Comparison of ENCODE assay signal across 8 cellular contexts in genomic region chr16:88569985-88570690, GRCh38. TPM values are rescaled to one million over a fixed set of nuclear protein-coding genes. Genes with fewer than 3 reads are reported as not detected.
DNase-seq lines count a peak whose midpoint lies in the region; ATAC-seq and TF ChIP-seq lines count a peak whose summit lies in the region.

Gene ZC3H18 (plus strand): TSS chr16:88570403. CDS start chr16:88577124, 6,721 bp downstream.

- H3K4me3 Mint-ChIP-seq in activated naive CD4-positive, alpha-beta T cell treated with anti-CD3 and anti-CD28 coated beads, Interleukin-2, amount 50 U/mL, for 24 hours: peak within 1 kb of the TSS; percentile 90

- peak within 1 kb of the TSS; percentile 36 for H3K27ac ChIP-seq in temporal lobe (ENCODE audit: low read depth, low read length)

- peak within 1 kb of the TSS; percentile 92 for H3K27ac Mint-ChIP-seq in activated naive CD4-positive, alpha-beta T cell treated with anti-CD3 and anti-CD28 coated beads, Interleukin-2, amount 50 U/mL, for 24 hours

- peak; percentile 78 for ATAC-seq in HG02588 (IDR thresholded peaks at IDR 0.05; ENCODE audit: unreplicated experiment)
- peak; percentile 87 for ATAC-seq in SK-N-SH treated with all-trans-retinoic acid at 6 μM for 48 hours

- peaks cover 42% of the 10 kb centered on the region for H3K4me1 Mint-ChIP-seq in activated naive CD4-positive, alpha-beta T cell treated with anti-CD3 and anti-CD28 coated beads, Interleukin-2, amount 50 U/mL, for 24 hours

- H3K27me3 Mint-ChIP-seq in activated naive CD4-positive, alpha-beta T cell treated with anti-CD3 and anti-CD28 coated beads, Interleukin-2, amount 50 U/mL, for 24 hours: no peaks in the 10 kb centered on the region

- DNase-seq in GM04503 (ENCODE audit: low read depth): peak; percentile 60
- DNase-seq in NCI-H1092 treated with DMSO at 0.1 percent for 48 hours (lab: John Stamatoyannopoulos, UW): peak; percentile 96
- DNase-seq in glomerular endothelial cell (ENCODE audit: extremely low read depth, low read depth, low spot score): peak; percentile 34
- peak; percentile 90 for DNase-seq in occipital lobe (lab: John Stamatoyannopoulos, UW)

- H3K36me3 Mint-ChIP-seq in activated naive CD4-positive, alpha-beta T cell treated with anti-CD3 and anti-CD28 coated beads, Interleukin-2, amount 50 U/mL, for 24 hours: no peaks in the 10 kb centered on the region

- H3K9me3 Mint-ChIP-seq in activated naive CD4-positive, alpha-beta T cell treated with anti-CD3 and anti-CD28 coated beads, Interleukin-2, amount 50 U/mL, for 24 hours: no peaks in the 10 kb centered on the region

TF ChIP-seq in SK-N-SH treated with all-trans-retinoic acid at 6 μM for 48 hours, 23 proteins besides CTCF, POLR2A, EP300 and RAD21:
- TF ChIP-seq POU6F1 (CRISPR knock-in tag; IDR thresholded peaks at IDR 0.05; ENCODE audit: borderline replicate concordance, low read depth) (no peak), TSHZ2 (CRISPR knock-in tag; IDR thresholded peaks at IDR 0.05) (no peak), ESRRG (CRISPR knock-in tag; IDR thresholded peaks at IDR 0.05) (no peak), ZFP3 (CRISPR knock-in tag; IDR thresholded peaks at IDR 0.05) (no peak), PPARA (CRISPR knock-in tag; IDR thresholded peaks at IDR 0.05; ENCODE audit: borderline replicate concordance) (no peak), ZC3H10 (CRISPR knock-in tag; IDR thresholded peaks at IDR 0.05) (no peak), ZNF70 (CRISPR knock-in tag; IDR thresholded peaks at IDR 0.05) (no peak), CSRNP3 (CRISPR knock-in tag; IDR thresholded peaks at IDR 0.05) (no peak), CSDC2 (CRISPR knock-in tag; IDR thresholded peaks at IDR 0.05) (no peak), ZNF565 (CRISPR knock-in tag; conservative IDR thresholded peaks at IDR 0.05; ENCODE audit: low read depth) (no peak)

RNA-seq across cellular contexts. Expression of gene ZC3H18, which starts in this region (rescaled TPM):
- total RNA-seq in glomerular endothelial cell: 20.1 and 31.0 TPM in 2 replicates
- total RNA-seq in occipital lobe: 12.0 TPM
- total RNA-seq in temporal lobe: 9.1 TPM

Comparison
In these comparisons a context has a peak if more than half of its experiments do, and no peak if none do; other contexts are left out.
1. Peak in every context shown above with its lines: DNase-seq, ATAC-seq and H3K27ac ChIP-seq.
2. DNase-seq: peak in every context shown above with its lines; median percentile 96 in NCI-H1092 treated with DMSO at 0.1 percent for 48 hours; 90 in occipital lobe; 60 in GM04503; 34 in glomerular endothelial cell.